ENCODE assay signal across 1 cellular context in genomic region chr2:208064220-208064951, GRCh38.
TF ChIP-seq lines count a peak whose summit lies in the region.

No MANE protein-coding gene starts in this region.

TF ChIP-seq in GM12878, 131 proteins besides CTCF, POLR2A, EP300 and RAD21 (continues in another document):
- peak; percentile 73 for TF ChIP-seq MTA2 (IDR thresholded peaks at IDR 0.05; ENCODE audit: low read depth)
- no peak for TF ChIP-seq ZBTB11 (CRISPR knock-in tag; IDR thresholded peaks at IDR 0.05)
- TF ChIP-seq SIN3A (IDR thresholded peaks at IDR 0.05; ENCODE audit: low read depth, low read length) = no peak
- TF ChIP-seq RELB (IDR thresholded peaks at IDR 0.05; ENCODE audit: low read depth) = 0 out of 2 replicates have a peak, but pooled peaks have one; percentile 73
- TF ChIP-seq BACH1 (IDR thresholded peaks at IDR 0.05; ENCODE audit: borderline replicate concordance) = peak; percentile 57; the same call in 1 of the 2 replicates
- TF ChIP-seq SRF (IDR thresholded peaks at IDR 0.05; ENCODE audit: low read depth in 2 of 2, low read length in 2 of 2) = no peak
- TF ChIP-seq, protein P1, sequence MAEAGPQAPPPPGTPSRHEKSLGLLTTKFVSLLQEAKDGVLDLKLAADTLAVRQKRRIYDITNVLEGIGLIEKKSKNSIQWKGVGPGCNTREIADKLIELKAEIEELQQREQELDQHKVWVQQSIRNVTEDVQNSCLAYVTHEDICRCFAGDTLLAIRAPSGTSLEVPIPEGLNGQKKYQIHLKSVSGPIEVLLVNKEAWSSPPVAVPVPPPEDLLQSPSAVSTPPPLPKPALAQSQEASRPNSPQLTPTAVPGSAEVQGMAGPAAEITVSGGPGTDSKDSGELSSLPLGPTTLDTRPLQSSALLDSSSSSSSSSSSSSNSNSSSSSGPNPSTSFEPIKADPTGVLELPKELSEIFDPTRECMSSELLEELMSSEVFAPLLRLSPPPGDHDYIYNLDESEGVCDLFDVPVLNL (IDR thresholded peaks at IDR 0.05; ENCODE audit: low read depth, low read length) = no peak
- TF ChIP-seq, protein P2, sequence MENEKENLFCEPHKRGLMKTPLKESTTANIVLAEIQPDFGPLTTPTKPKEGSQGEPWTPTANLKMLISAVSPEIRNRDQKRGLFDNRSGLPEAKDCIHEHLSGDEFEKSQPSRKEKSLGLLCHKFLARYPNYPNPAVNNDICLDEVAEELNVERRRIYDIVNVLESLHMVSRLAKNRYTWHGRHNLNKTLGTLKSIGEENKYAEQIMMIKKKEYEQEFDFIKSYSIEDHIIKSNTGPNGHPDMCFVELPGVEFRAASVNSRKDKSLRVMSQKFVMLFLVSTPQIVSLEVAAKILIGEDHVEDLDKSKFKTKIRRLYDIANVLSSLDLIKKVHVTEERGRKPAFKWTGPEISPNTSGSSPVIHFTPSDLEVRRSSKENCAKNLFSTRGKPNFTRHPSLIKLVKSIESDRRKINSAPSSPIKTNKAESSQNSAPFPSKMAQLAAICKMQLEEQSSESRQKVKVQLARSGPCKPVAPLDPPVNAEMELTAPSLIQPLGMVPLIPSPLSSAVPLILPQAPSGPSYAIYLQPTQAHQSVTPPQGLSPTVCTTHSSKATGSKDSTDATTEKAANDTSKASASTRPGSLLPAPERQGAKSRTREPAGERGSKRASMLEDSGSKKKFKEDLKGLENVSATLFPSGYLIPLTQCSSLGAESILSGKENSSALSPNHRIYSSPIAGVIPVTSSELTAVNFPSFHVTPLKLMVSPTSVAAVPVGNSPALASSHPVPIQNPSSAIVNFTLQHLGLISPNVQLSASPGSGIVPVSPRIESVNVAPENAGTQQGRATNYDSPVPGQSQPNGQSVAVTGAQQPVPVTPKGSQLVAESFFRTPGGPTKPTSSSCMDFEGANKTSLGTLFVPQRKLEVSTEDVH (IDR thresholded peaks at IDR 0.05; ENCODE audit: low read depth, partially characterized antibody) = no peak
- TF ChIP-seq HDAC2 (IDR thresholded peaks at IDR 0.05) = no peak
- TF ChIP-seq YY1 (IDR thresholded peaks at IDR 0.05; ENCODE audit: low read depth, low read length) = no peak
- no peak for TF ChIP-seq ZSCAN29 (IDR thresholded peaks at IDR 0.05)
- 0 out of 2 replicates have a peak, but pooled peaks have one; percentile 26 for TF ChIP-seq ATF7 (IDR thresholded peaks at IDR 0.05; ENCODE audit: low read depth)
- no peak for TF ChIP-seq TBL1XR1 (IDR thresholded peaks at IDR 0.05; ENCODE audit: low read depth, low read length)
- no peak for TF ChIP-seq KAT2A (conservative IDR thresholded peaks at IDR 0.05; ENCODE audit: control insufficient read depth, low read depth, low read length)
- TF ChIP-seq, protein P3, sequence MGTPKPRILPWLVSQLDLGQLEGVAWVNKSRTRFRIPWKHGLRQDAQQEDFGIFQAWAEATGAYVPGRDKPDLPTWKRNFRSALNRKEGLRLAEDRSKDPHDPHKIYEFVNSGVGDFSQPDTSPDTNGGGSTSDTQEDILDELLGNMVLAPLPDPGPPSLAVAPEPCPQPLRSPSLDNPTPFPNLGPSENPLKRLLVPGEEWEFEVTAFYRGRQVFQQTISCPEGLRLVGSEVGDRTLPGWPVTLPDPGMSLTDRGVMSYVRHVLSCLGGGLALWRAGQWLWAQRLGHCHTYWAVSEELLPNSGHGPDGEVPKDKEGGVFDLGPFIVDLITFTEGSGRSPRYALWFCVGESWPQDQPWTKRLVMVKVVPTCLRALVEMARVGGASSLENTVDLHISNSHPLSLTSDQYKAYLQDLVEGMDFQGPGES (IDR thresholded peaks at IDR 0.05) = no peak
- TF ChIP-seq ZNF622 (IDR thresholded peaks at IDR 0.05) = no peak
- TF ChIP-seq MLLT1 (IDR thresholded peaks at IDR 0.05) = peak; percentile 94
- TF ChIP-seq EZH2 (IDR thresholded peaks at IDR 0.05; ENCODE audit: borderline replicate concordance, control insufficient read depth, low read depth, low read length) = no peak
- 0 out of 2 replicates have a peak, but pooled peaks have one; percentile 52 for TF ChIP-seq ZNF207 (IDR thresholded peaks at IDR 0.05; ENCODE audit: borderline replicate concordance)
- TF ChIP-seq PML (IDR thresholded peaks at IDR 0.05; ENCODE audit: low read length) = no peak
- TF ChIP-seq POU2F2 (IDR thresholded peaks at IDR 0.05; ENCODE audit: borderline replicate concordance, low read depth, low read length) = no peak; the same call in 2 of the 3 replicates
- TF ChIP-seq, protein P4, sequence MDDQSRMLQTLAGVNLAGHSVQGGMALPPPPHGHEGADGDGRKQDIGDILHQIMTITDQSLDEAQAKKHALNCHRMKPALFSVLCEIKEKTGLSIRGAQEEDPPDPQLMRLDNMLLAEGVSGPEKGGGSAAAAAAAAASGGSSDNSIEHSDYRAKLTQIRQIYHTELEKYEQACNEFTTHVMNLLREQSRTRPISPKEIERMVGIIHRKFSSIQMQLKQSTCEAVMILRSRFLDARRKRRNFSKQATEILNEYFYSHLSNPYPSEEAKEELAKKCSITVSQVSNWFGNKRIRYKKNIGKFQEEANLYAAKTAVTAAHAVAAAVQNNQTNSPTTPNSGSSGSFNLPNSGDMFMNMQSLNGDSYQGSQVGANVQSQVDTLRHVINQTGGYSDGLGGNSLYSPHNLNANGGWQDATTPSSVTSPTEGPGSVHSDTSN (IDR thresholded peaks at IDR 0.05; ENCODE audit: insufficient replicate concordance, low read depth, low read length) = no peak
- TF ChIP-seq TCF7 (IDR thresholded peaks at IDR 0.05; ENCODE audit: borderline replicate concordance) = no peak
- no peak for TF ChIP-seq HDAC6 (IDR thresholded peaks at IDR 0.05; ENCODE audit: unreplicated experiment)
- peak; percentile 25 to 53; a peak in 2 of 4 replicates for TF ChIP-seq BHLHE40 (IDR thresholded peaks at IDR 0.05; ENCODE audit: borderline replicate concordance in 1 of 2, low read depth in 2 of 2, low read length in 1 of 2)
- TF ChIP-seq SUZ12 (IDR thresholded peaks at IDR 0.05; ENCODE audit: unreplicated experiment) = no peak
- TF ChIP-seq IKZF1 (conservative IDR thresholded peaks at IDR 0.05) = peak; percentile 93
- TF ChIP-seq SPI1 (IDR thresholded peaks at IDR 0.05; ENCODE audit: borderline replicate concordance, insufficient read depth, low read depth, low read length) = peak; percentile 95
- 0 out of 2 replicates have a peak, but pooled peaks have one; percentile 1 for TF ChIP-seq JUNB (IDR thresholded peaks at IDR 0.05)
- TF ChIP-seq ZNF217 (IDR thresholded peaks at IDR 0.05) = 0 out of 2 replicates have a peak, but pooled peaks have one; percentile 16
- TF ChIP-seq, protein P5, sequence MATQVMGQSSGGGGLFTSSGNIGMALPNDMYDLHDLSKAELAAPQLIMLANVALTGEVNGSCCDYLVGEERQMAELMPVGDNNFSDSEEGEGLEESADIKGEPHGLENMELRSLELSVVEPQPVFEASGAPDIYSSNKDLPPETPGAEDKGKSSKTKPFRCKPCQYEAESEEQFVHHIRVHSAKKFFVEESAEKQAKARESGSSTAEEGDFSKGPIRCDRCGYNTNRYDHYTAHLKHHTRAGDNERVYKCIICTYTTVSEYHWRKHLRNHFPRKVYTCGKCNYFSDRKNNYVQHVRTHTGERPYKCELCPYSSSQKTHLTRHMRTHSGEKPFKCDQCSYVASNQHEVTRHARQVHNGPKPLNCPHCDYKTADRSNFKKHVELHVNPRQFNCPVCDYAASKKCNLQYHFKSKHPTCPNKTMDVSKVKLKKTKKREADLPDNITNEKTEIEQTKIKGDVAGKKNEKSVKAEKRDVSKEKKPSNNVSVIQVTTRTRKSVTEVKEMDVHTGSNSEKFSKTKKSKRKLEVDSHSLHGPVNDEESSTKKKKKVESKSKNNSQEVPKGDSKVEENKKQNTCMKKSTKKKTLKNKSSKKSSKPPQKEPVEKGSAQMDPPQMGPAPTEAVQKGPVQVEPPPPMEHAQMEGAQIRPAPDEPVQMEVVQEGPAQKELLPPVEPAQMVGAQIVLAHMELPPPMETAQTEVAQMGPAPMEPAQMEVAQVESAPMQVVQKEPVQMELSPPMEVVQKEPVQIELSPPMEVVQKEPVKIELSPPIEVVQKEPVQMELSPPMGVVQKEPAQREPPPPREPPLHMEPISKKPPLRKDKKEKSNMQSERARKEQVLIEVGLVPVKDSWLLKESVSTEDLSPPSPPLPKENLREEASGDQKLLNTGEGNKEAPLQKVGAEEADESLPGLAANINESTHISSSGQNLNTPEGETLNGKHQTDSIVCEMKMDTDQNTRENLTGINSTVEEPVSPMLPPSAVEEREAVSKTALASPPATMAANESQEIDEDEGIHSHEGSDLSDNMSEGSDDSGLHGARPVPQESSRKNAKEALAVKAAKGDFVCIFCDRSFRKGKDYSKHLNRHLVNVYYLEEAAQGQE (IDR thresholded peaks at IDR 0.05; ENCODE audit: low read depth, low read length) = no peak
- peak; percentile 46 for TF ChIP-seq RUNX3 (IDR thresholded peaks at IDR 0.05; ENCODE audit: low read length)
- TF ChIP-seq NBN (IDR thresholded peaks at IDR 0.05) = peak; percentile 74
- TF ChIP-seq TARDBP (IDR thresholded peaks at IDR 0.05; ENCODE audit: borderline replicate concordance) = no peak
- TF ChIP-seq ATF2 (IDR thresholded peaks at IDR 0.05; ENCODE audit: low read length) = no peak
- TF ChIP-seq CHD4 (IDR thresholded peaks at IDR 0.05) = no peak
- TF ChIP-seq RFX5 (IDR thresholded peaks at IDR 0.05; ENCODE audit: low read depth, low read length) = no peak
- no peak for TF ChIP-seq BCLAF1 (IDR thresholded peaks at IDR 0.05)
- peak; percentile 92 for TF ChIP-seq MEF2B (IDR thresholded peaks at IDR 0.05; ENCODE audit: partially characterized antibody, poor library complexity, severe bottlenecking)
- no peak for TF ChIP-seq MXI1 (IDR thresholded peaks at IDR 0.05; ENCODE audit: low read depth, low read length)
